Comparison of ENCODE assay signal across 9 cellular contexts in genomic region chr3:147945968-147946519, GRCh38.
DNase-seq lines count a peak whose midpoint lies in the region; ATAC-seq, FAIRE-seq and TF ChIP-seq lines count a peak whose summit lies in the region.
"Had no signal": no experiment of that assay in that cellular context is flagged by ENCODE, and none has a peak within 500 bp of the region (broad histone marks: within the 10 kb centered on the region; RNA-seq: fewer than 3 reads in every experiment).

No MANE protein-coding gene starts in this region.

- H3K27me3 ChIP-seq in BJ (ENCODE audit: control insufficient read depth, insufficient read depth, low read length) (no peaks in the 10 kb centered on the region), GM12878 (replicated peaks in 1 of 2; ENCODE audit: control insufficient read depth in 2 of 2, insufficient read depth in 2 of 2, low read length in 1 of 2) (no peaks in the 10 kb centered on the region), suprapubic skin (no peaks in the 10 kb centered on the region)
- H3K27me3 ChIP-seq: neutrophil had no signal

- no peak for TF ChIP-seq EP300 in GM12878 (IDR thresholded peaks at IDR 0.05; ENCODE audit: borderline replicate concordance in 1 of 2, control insufficient read depth in 1 of 2, low read depth in 2 of 2, low read length in 2 of 2)
- TF ChIP-seq EP300 in suprapubic skin (IDR thresholded peaks at IDR 0.05) = no peak

- 0 out of 2 replicates have a peak, but pooled peaks have one; percentile 23 for TF ChIP-seq RAD21 in GM12878 (IDR thresholded peaks at IDR 0.05; ENCODE audit: insufficient read depth, low read depth, low read length)

- in situ Hi-C loops in GM12878 (cut with MboI) = no loop called here

- no peaks in the 10 kb centered on the region for H4K20me1 ChIP-seq in GM12878 (ENCODE audit: control insufficient read depth, insufficient read depth)

- POLR2A ChIA-PET in BJ (lab: Charles Lee) (no interaction called here), GM12878 (lab: Charles Lee) (interaction anchor here (0.6 kb wide), 1 partner anchor 277 kb away, joined by 3 read pairs; no protein-coding TSS in a partner anchor)

- H3K4me1 ChIP-seq in GM12878 (ENCODE audit: control insufficient read depth, insufficient read depth, low read length) (no peaks in the 10 kb centered on the region), suprapubic skin (no peaks in the 10 kb centered on the region)

- CTCF ChIA-PET in BJ (lab: Yijun Ruan, JAX) (interaction anchor here (0.6 to 2.4 kb wide), 9 partner anchors 9 to 707 kb away, joined by 3 to 6 read pairs (median 3); no protein-coding TSS in a partner anchor), GM12878 (lab: Yijun Ruan, JAX) (interaction anchor here (0.8 to 2.1 kb wide), 13 partner anchors 11 to 363 kb away, joined by 3 to 6 read pairs (median 4); no protein-coding TSS in a partner anchor)

- H3K27ac ChIP-seq in GM12878 (ENCODE audit: control insufficient read depth, insufficient read depth) (no peak overlapping the region), suprapubic skin (no peak overlapping the region)
- H3K27ac ChIP-seq: neutrophil had no signal

- no peaks in the 10 kb centered on the region for H3K79me2 ChIP-seq in GM12878 (ENCODE audit: control insufficient read depth, insufficient read depth, low read length)

- RAD21 ChIA-PET in GM12878 (lab: Charles Lee; ENCODE audit: unreplicated experiment) = interaction anchor here (0.9 to 2.8 kb wide), 9 partner anchors 10 to 565 kb away, joined by 3 to 16 read pairs (median 3); no protein-coding TSS in a partner anchor

- no peaks in the 10 kb centered on the region for H3K36me3 ChIP-seq in BJ (ENCODE audit: control insufficient read depth, insufficient read depth, low read length)
- H3K36me3 ChIP-seq in GM12878 (ENCODE audit: control insufficient read depth in 2 of 2, insufficient read depth in 2 of 2, low read length in 1 of 2) = no peaks in the 10 kb centered on the region
- no peaks in the 10 kb centered on the region for H3K36me3 ChIP-seq in suprapubic skin
- H3K36me3 ChIP-seq: neutrophil had no signal

- peak overlapping the region; percentile 59 for H2AFZ ChIP-seq in GM12878 (ENCODE audit: control insufficient read depth, low read depth, low read length)

- BruUV-seq in GM12878 (replicated peaks; lab: Mats Ljungman, UMichigan) = no TSS peak

- intact Hi-C loops in GM12878 (cut with micrococcal nuclease; ENCODE audit: unreplicated experiment) = loop anchor here (10.0 kb wide), 1 partner anchor 419 kb away; no protein-coding TSS in a partner anchor

- ATAC-seq in GM19397 (IDR thresholded peaks at IDR 0.05; ENCODE audit: unreplicated experiment) (peak; percentile 58), GM12878 (peak; percentile 85), GM21447 (IDR thresholded peaks at IDR 0.05; ENCODE audit: unreplicated experiment) (no peak), esophagus mucosa (no peak)

- FAIRE-seq in GM12878 (lab: Jason Lieb, UNC) = peak; percentile 65

- H3K4me2 ChIP-seq in GM12878 (ENCODE audit: control insufficient read depth, insufficient read depth) = peak overlapping the region; percentile 31

- H3K9ac ChIP-seq in GM12878 (ENCODE audit: control insufficient read depth, insufficient read depth, low read length) = no peak overlapping the region

- TF ChIP-seq CTCF in BJ (IDR thresholded peaks at IDR 0.05; ENCODE audit: insufficient read depth, low read depth, low read length) (peak; percentile 85), GM12878 (IDR thresholded peaks at IDR 0.05 in 2 of 3, conservative IDR thresholded peaks at IDR 0.05 in 1 of 3; ENCODE audit: control insufficient read depth in 2 of 3, extremely low read depth in 1 of 3, insufficient read depth in 1 of 3, low read depth in 3 of 3, low read length in 3 of 3) (peak; percentile 21 to 41 (median 32); a peak in 5 of 6 replicates), suprapubic skin (IDR thresholded peaks at IDR 0.05) (peak in 1 of 2 donors; percentile 50)

- no peak for TF ChIP-seq POLR2A in GM12878 (IDR thresholded peaks at IDR 0.05; ENCODE audit: low read depth, low read length)
- no peak for TF ChIP-seq POLR2A in suprapubic skin (IDR thresholded peaks at IDR 0.05)

- SMC1A ChIA-PET in GM12878 (lab: Charles Lee; ENCODE audit: uncharacterized antibody, unreplicated experiment) = interaction anchor here (0.7 to 2.8 kb wide), 13 partner anchors 10 to 273 kb away, joined by 3 to 18 read pairs (median 4); no protein-coding TSS in a partner anchor

- H3K4me3 ChIP-seq in BJ (ENCODE audit: low read depth, low read length) = peak overlapping the region; percentile 19
- peak overlapping the region; percentile 23 for H3K4me3 ChIP-seq in Jurkat, Clone E6-1 (ENCODE audit: low read length)
- peak overlapping the region; percentile 37; the same call in 1 of the 2 replicates for H3K4me3 ChIP-seq in GM12878
- H3K4me3 ChIP-seq in suprapubic skin = peak overlapping the region; percentile 26

- DNase-seq in BJ (ENCODE audit: low read depth) (peak; percentile 80), GM12878 (ENCODE audit: low read depth, low spot score) (peak; percentile 17), islet precursor cell (peak; percentile 68), suprapubic skin (ENCODE audit: low spot score in 2 of 2) (no peak)
- peak; percentile 12 for DNase-seq in Jurkat, Clone E6-1 (ENCODE audit: low read depth, low spot score)

- H3K9me3 ChIP-seq in GM12878 (replicated peaks; ENCODE audit: control insufficient read depth, insufficient read depth, low read length) (no peaks in the 10 kb centered on the region), suprapubic skin (no peaks in the 10 kb centered on the region)
- H3K9me3 ChIP-seq: neutrophil had no signal

- 3% methylated on average over 4 of the region's 4 CpGs for WGBS in GM12878 (ENCODE audit: insufficient coverage, insufficient replicate concordance, low lambda C conversion rate, missing lambda C conversion rate)
- 18% methylated on average over 4 of the region's 4 CpGs for WGBS in suprapubic skin

TF ChIP-seq in GM12878, 131 proteins besides CTCF, POLR2A, EP300 and RAD21 (continues in another document):
- TF ChIP-seq IRF5 (IDR thresholded peaks at IDR 0.05; ENCODE audit: borderline replicate concordance) = no peak
- TF ChIP-seq BRCA1 (IDR thresholded peaks at IDR 0.05; ENCODE audit: low read depth, low read length) = no peak
- no peak for TF ChIP-seq SUZ12 (IDR thresholded peaks at IDR 0.05; ENCODE audit: unreplicated experiment)
- TF ChIP-seq, protein P1, sequence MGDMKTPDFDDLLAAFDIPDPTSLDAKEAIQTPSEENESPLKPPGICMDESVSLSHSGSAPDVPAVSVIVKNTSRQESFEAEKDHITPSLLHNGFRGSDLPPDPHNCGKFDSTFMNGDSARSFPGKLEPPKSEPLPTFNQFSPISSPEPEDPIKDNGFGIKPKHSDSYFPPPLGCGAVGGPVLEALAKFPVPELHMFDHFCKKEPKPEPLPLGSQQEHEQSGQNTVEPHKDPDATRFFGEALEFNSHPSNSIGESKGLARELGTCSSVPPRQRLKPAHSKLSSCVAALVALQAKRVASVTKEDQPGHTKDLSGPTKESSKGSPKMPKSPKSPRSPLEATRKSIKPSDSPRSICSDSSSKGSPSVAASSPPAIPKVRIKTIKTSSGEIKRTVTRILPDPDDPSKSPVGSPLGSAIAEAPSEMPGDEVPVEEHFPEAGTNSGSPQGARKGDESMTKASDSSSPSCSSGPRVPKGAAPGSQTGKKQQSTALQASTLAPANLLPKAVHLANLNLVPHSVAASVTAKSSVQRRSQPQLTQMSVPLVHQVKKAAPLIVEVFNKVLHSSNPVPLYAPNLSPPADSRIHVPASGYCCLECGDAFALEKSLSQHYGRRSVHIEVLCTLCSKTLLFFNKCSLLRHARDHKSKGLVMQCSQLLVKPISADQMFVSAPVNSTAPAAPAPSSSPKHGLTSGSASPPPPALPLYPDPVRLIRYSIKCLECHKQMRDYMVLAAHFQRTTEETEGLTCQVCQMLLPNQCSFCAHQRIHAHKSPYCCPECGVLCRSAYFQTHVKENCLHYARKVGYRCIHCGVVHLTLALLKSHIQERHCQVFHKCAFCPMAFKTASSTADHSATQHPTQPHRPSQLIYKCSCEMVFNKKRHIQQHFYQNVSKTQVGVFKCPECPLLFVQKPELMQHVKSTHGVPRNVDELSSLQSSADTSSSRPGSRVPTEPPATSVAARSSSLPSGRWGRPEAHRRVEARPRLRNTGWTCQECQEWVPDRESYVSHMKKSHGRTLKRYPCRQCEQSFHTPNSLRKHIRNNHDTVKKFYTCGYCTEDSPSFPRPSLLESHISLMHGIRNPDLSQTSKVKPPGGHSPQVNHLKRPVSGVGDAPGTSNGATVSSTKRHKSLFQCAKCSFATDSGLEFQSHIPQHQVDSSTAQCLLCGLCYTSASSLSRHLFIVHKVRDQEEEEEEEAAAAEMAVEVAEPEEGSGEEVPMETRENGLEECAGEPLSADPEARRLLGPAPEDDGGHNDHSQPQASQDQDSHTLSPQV (IDR thresholded peaks at IDR 0.05) = no peak
- no peak for TF ChIP-seq RCOR1 (conservative IDR thresholded peaks at IDR 0.05; ENCODE audit: low read depth, low read length)
- no peak for TF ChIP-seq KAT2A (conservative IDR thresholded peaks at IDR 0.05; ENCODE audit: control insufficient read depth, low read depth, low read length)
- TF ChIP-seq WRNIP1 (IDR thresholded peaks at IDR 0.05; ENCODE audit: borderline replicate concordance, low read depth, low read length) = no peak
- TF ChIP-seq CHD4 (IDR thresholded peaks at IDR 0.05) = no peak
- TF ChIP-seq SIN3A (IDR thresholded peaks at IDR 0.05; ENCODE audit: low read depth, low read length) = no peak
- TF ChIP-seq, protein P2, sequence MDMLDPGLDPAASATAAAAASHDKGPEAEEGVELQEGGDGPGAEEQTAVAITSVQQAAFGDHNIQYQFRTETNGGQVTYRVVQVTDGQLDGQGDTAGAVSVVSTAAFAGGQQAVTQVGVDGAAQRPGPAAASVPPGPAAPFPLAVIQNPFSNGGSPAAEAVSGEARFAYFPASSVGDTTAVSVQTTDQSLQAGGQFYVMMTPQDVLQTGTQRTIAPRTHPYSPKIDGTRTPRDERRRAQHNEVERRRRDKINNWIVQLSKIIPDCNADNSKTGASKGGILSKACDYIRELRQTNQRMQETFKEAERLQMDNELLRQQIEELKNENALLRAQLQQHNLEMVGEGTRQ (IDR thresholded peaks at IDR 0.05; ENCODE audit: borderline replicate concordance, low read depth, low read length) = no peak
- TF ChIP-seq ZNF24 (IDR thresholded peaks at IDR 0.05) = no peak
- TF ChIP-seq MXI1 (IDR thresholded peaks at IDR 0.05; ENCODE audit: low read depth, low read length) = no peak
- TF ChIP-seq SREBF2 (IDR thresholded peaks at IDR 0.05; ENCODE audit: low read length) = no peak

Comparison
In these comparisons a context has a peak if more than half of its experiments do, and no peak if none do; other contexts are left out.
1. DNase-seq: peak in BJ (single experiment), Jurkat, Clone E6-1 (single experiment), GM12878 (single experiment) and islet precursor cell (single experiment); none in suprapubic skin (0 of 2).
2. ATAC-seq: peak in GM19397 (single experiment) and GM12878 (single experiment); none in GM21447 (single experiment) and esophagus mucosa (single experiment).
3. Peak in every context shown above with its lines, with median percentiles within 50 percentile points of each other: H3K4me3 ChIP-seq.